Comparison of ENCODE assay signal across 8 cellular contexts in the genomic region with DNA sequence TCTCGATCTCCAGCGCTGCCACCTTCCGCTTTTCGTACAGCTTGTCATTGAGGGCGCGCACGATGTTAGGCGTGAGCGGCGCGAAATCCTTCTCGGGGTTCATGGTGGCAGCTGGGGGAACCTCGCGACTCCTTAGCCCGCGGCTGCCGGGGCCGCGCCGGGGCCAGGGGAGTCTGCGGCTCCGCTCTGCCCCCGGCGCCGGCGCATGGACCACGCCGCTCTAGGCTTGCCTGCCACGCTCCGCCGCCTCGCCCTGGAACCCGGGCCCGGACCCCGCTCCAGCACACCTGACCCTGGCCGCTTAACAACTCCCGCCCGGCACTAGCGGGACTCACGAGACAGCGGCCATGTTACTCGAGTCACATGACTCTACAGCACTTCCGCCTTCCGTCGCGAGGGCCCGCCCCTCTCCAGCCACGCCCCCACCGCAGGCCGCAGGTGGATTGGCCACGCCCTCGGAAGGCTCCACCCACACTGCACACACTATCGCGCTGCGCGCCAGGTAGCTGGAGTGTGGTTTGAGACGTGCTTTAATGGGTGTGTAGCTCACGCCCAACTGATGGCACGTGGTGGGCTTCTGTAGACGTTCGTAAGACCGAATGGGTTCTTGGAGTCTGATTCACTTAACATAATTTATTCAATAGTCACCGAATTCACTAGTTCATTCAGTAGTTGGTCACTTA. TPM values are rescaled to one million over a fixed set of nuclear protein-coding genes. Genes with fewer than 3 reads are reported as not detected.
DNase-seq lines count a peak whose midpoint lies in the region; ATAC-seq and FAIRE-seq lines count a peak whose summit lies in the region.

A gene (minus strand): TSS at position 361 of the 683 bp plus-strand sequence. CDS start 258 bp downstream, at position 103.

- H2AK5ac ChIP-seq in mesenchymal stem cell (ENCODE audit: low read length, severe bottlenecking): no peak within 1 kb of the TSS

- H3K27me3 ChIP-seq in endocrine pancreas (ENCODE audit: control insufficient read depth, insufficient read depth, low read length): no peaks in the 10 kb centered on the region
- no peaks in the 10 kb centered on the region for H3K27me3 ChIP-seq in mesenchymal stem cell (ENCODE audit: control insufficient read depth in 1 of 2, insufficient read depth in 1 of 2, low read length in 2 of 2)

- no peaks in the 10 kb centered on the region for H3K9me3 ChIP-seq in endocrine pancreas (ENCODE audit: control insufficient read depth, low read length)
- H3K9me3 ChIP-seq in mesenchymal stem cell (ENCODE audit: control insufficient read depth, low read length): no peaks in the 10 kb centered on the region

- DNase-seq in COLO829 (ENCODE audit: low spot score) (peak; percentile 90), HTR-8/SVneo (ENCODE audit: insufficient read length, low spot score) (peak; percentile 93), NOMO-1 treated with DMSO at 0.1 percent for 48 hours (lab: John Stamatoyannopoulos, UW; ENCODE audit: unreplicated experiment) (peak; percentile 86), mesenchymal stem cell (peak; percentile 85)
- peak; percentile 92 for DNase-seq in activated CD8-positive, alpha-beta memory T cell treated with anti-CD3 and anti-CD28 coated beads for 4 hours (ENCODE audit: low read depth in 2 of 2)
- peak; percentile 92 for DNase-seq in stimulated activated CD8-positive, alpha-beta memory T cell treated with anti-CD3 and anti-CD28 coated beads, Interleukin-12 subunit alpha, Interleukin-12 subunit beta, amount 100 ng/mL, for 4 hours (ENCODE audit: low read depth)

- peak within 1 kb of the TSS; percentile 6 for H2AFZ ChIP-seq in mesenchymal stem cell (ENCODE audit: low read depth, low read length)

- peak within 1 kb of the TSS; percentile 52 to 84 for H3K18ac ChIP-seq in mesenchymal stem cell (ENCODE audit: low read depth in 1 of 2, low read length in 2 of 2)

- H3K36me3 ChIP-seq in endocrine pancreas (ENCODE audit: control insufficient read depth, insufficient read depth, low read length): no peaks in the 10 kb centered on the region
- peaks cover 0 to 17% of the 10 kb centered on the region in 2 experiments for H3K36me3 ChIP-seq in mesenchymal stem cell (ENCODE audit: control insufficient read depth in 1 of 2, insufficient read depth in 2 of 2, low read depth in 1 of 2, low read length in 2 of 2)

- no peak within 1 kb of the TSS for H2BK5ac ChIP-seq in mesenchymal stem cell (ENCODE audit: low read depth, low read length, poor library complexity, severe bottlenecking)

- no peak within 1 kb of the TSS for H3K14ac ChIP-seq in mesenchymal stem cell (ENCODE audit: low read length in 2 of 2)

- H2BK120ac ChIP-seq in mesenchymal stem cell (ENCODE audit: low read depth, low read length): no peak within 1 kb of the TSS

- WGBS in mesenchymal stem cell: 1% methylated on average over 60 of the region's 63 CpGs

- H3K4me3 ChIP-seq in endocrine pancreas (ENCODE audit: control insufficient read depth, insufficient read depth, low read length): peak within 1 kb of the TSS; percentile 84
- peak within 1 kb of the TSS; percentile 90 to 93 for H3K4me3 ChIP-seq in mesenchymal stem cell (ENCODE audit: insufficient read depth in 1 of 2, low read depth in 1 of 2, low read length in 2 of 2)

- H4K8ac ChIP-seq in mesenchymal stem cell (ENCODE audit: low read length): peak within 1 kb of the TSS; percentile 92

- H3K9ac ChIP-seq in endocrine pancreas (ENCODE audit: control insufficient read depth, insufficient read depth, low read length) (peak within 1 kb of the TSS; percentile 75), mesenchymal stem cell (ENCODE audit: low read length) (peak within 1 kb of the TSS; percentile 96)

- peak; percentile 97 for FAIRE-seq in HTR-8/SVneo (lab: Jason Lieb, UNC)

- peak within 1 kb of the TSS; percentile 88 for H4K91ac ChIP-seq in mesenchymal stem cell (ENCODE audit: low read length)

- peak within 1 kb of the TSS; percentile 97 for H3K4me2 ChIP-seq in mesenchymal stem cell (ENCODE audit: low read length, poor library complexity, severe bottlenecking)

- peaks cover 25% of the 10 kb centered on the region for H3K79me1 ChIP-seq in mesenchymal stem cell (replicated peaks; ENCODE audit: low read length, poor library complexity, severe bottlenecking)

- peak within 1 kb of the TSS in 1 of 2 experiments; percentile 77 for H3K23ac ChIP-seq in mesenchymal stem cell (ENCODE audit: low read length in 2 of 2)

- peak; percentile 81 for ATAC-seq in GM21367 (IDR thresholded peaks at IDR 0.05; ENCODE audit: unreplicated experiment)

- no peak within 1 kb of the TSS for H2BK15ac ChIP-seq in mesenchymal stem cell (ENCODE audit: low read depth, poor library complexity, severe bottlenecking)

- H2BK12ac ChIP-seq in mesenchymal stem cell (ENCODE audit: low read length in 2 of 2): no peak within 1 kb of the TSS

- peak within 1 kb of the TSS; percentile 6 to 46 for H3K4ac ChIP-seq in mesenchymal stem cell (ENCODE audit: low read depth in 1 of 2, low read length in 2 of 2)

- H3K4me1 ChIP-seq in endocrine pancreas (ENCODE audit: control insufficient read depth, insufficient read depth, low read length) (peaks cover 5% of the 10 kb centered on the region), mesenchymal stem cell (ENCODE audit: control insufficient read depth, insufficient read depth, low read depth, low read length) (peaks cover 4% of the 10 kb centered on the region)

- H3K27ac ChIP-seq in mesenchymal stem cell (ENCODE audit: low read length, poor library complexity, severe bottlenecking): no peak within 1 kb of the TSS

RNA-seq across cellular contexts. Expression of the gene that starts here (rescaled TPM):
- polyA plus RNA-seq in mesenchymal stem cell (2013, experiment 1 of 2): 29.9 TPM
- polyA plus RNA-seq in mesenchymal stem cell (2013, experiment 2 of 2): 29.1 TPM
